Comparison of ENCODE assay signal across 9 cellular contexts in the genomic region with DNA sequence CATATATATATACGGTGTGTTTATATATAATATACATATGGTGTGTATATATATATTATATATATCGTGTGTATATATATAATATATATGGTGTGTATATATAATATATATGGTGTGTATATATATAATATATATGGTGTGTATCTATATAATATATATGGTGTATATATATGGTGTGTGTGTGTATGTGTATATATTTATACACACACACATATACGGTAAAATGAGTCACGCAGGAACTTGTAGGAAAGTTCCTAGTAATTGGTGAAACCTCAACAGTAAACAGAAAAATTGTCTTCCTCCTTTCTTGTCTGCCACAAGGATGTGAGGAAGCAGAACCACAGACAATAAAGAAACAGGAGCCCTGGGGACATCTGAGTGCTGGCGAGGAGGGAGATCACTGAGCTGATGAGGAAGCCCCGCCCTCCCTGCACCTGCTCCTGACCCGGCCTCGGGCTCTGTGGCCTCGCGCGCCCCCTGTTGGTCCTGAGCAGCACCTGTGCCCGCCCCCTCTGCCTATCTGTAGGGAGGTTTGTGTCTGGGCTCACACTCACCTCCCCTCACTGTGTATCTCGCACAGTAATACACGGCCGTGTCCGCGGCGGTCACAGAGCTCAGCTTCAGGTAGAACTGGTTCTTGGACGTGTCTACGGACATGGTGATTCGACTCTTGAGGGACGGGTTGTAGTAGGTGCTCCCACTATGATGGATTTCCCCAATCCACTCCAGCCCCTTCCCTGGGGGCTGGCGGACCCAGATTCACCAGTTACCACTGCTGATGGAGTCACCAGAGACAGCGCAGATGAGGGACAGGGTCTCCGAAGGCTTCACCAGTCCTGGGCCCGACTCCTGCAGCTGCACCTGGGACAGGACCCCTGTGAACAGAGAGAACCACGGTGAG.
DNase-seq lines count a peak whose midpoint lies in the region; ATAC-seq, FAIRE-seq and TF ChIP-seq lines count a peak whose summit lies in the region.
"Had no signal": no experiment of that assay in that cellular context is flagged by ENCODE, and none has a peak within 500 bp of the region (broad histone marks: within the 10 kb centered on the region; RNA-seq: fewer than 3 reads in every experiment).

No MANE protein-coding gene starts in this region.

- peak; percentile 67 for DNase-seq in GM18507 (ENCODE audit: extremely low spot score, insufficient read length, low read depth)
- peak; percentile 45 for DNase-seq in LoVo (ENCODE audit: low spot score)
- DNase-seq in activated CD4-positive, CD25-positive, alpha-beta regulatory T cell (lab: John Stamatoyannopoulos, UW): peak; percentile 45 to 65 (median 57)
- DNase-seq in endodermal cell: peak; percentile 44
- peak; percentile 49 to 55 for DNase-seq in stimulated activated CD8-positive, alpha-beta memory T cell treated with anti-CD3 and anti-CD28 coated beads, Interleukin-4, amount 100 ng/mL, for 4 hours (ENCODE audit: low read depth in 2 of 2, low spot score in 1 of 2)
- no peak for DNase-seq in dermis blood vessel endothelial cell
- DNase-seq in NCI-H524 treated with DMSO at 0.1 percent for 48 hours (lab: John Stamatoyannopoulos, UW): no peak

- no peaks in the 10 kb centered on the region for H3K27me3 ChIP-seq in endodermal cell (ENCODE audit: control insufficient read depth, insufficient read depth, low read length, poor library complexity, severe bottlenecking)

- H3K4me1 ChIP-seq in endodermal cell (ENCODE audit: control insufficient read depth, insufficient read depth, low read length): no peaks in the 10 kb centered on the region

- H3K9me3 ChIP-seq in endodermal cell (ENCODE audit: control insufficient read depth, low read length): peaks cover 78% of the 10 kb centered on the region

- ATAC-seq in GM21390 (IDR thresholded peaks at IDR 0.05; ENCODE audit: unreplicated experiment): no peak

- H3K36me3 ChIP-seq in endodermal cell (ENCODE audit: control insufficient read depth, insufficient read depth, low read length): no peaks in the 10 kb centered on the region

- no peak overlapping the region for H3K4me3 ChIP-seq in endodermal cell (ENCODE audit: low read length)

- no peak for TF ChIP-seq CTCF in endodermal cell (conservative IDR thresholded peaks at IDR 0.05)

- 71 to 85% methylated on average over 8 to 25 of the region's 27 CpGs for WGBS in endodermal cell (ENCODE audit: insufficient coverage in 1 of 2, insufficient read length in 1 of 2), 2 experiments

- no peaks in the 10 kb centered on the region for H3K27me3 Mint-ChIP-seq in endodermal cell (ENCODE audit: insufficient read depth)

- H3K36me3 Mint-ChIP-seq in endodermal cell (ENCODE audit: low read depth): no peaks in the 10 kb centered on the region

- FAIRE-seq in GM18507 (lab: Jason Lieb, UNC): peak; percentile 83

- no peaks in the 10 kb centered on the region for H3K4me1 Mint-ChIP-seq in endodermal cell

- no peak overlapping the region for H3K27ac Mint-ChIP-seq in endodermal cell
- H3K27ac Mint-ChIP-seq: T-helper 1 cell treated with Interleukin-12 subunit alpha and Interleukin-12 subunit beta and Interleukin-4 antibody, amounts not matched to agents 30 μg/mL and 1 μg/mL, for 36 hours had no signal

- peaks cover 98% of the 10 kb centered on the region for H3K9me3 Mint-ChIP-seq in endodermal cell
- H3K9me3 Mint-ChIP-seq: T-helper 1 cell treated with Interleukin-12 subunit alpha and Interleukin-12 subunit beta and Interleukin-4 antibody, amounts not matched to agents 30 μg/mL and 1 μg/mL, for 36 hours had no signal

- H3K9ac ChIP-seq in endodermal cell (ENCODE audit: extremely low read depth, low read length, poor library complexity, severe bottlenecking): no peak overlapping the region

- H3K4me3 Mint-ChIP-seq in endodermal cell: no peak overlapping the region
- H3K4me3 Mint-ChIP-seq: T-helper 1 cell treated with Interleukin-12 subunit alpha and Interleukin-12 subunit beta and Interleukin-4 antibody, amounts not matched to agents 30 μg/mL and 1 μg/mL, for 36 hours had no signal

- H3K27ac ChIP-seq in endodermal cell (ENCODE audit: low read depth, low read length): no peak overlapping the region

Comparison
In these comparisons a context has a peak if more than half of its experiments do, and no peak if none do; other contexts are left out.
1. DNase-seq: peak in GM18507 (single experiment), LoVo (single experiment), activated CD4-positive, CD25-positive, alpha-beta regulatory T cell (4 of 4), endodermal cell (single experiment) and stimulated activated CD8-positive, alpha-beta memory T cell treated with anti-CD3 and anti-CD28 coated beads, Interleukin-4, amount 100 ng/mL, for 4 hours (2 of 2); none in dermis blood vessel endothelial cell (single experiment) and NCI-H524 treated with DMSO at 0.1 percent for 48 hours (single experiment).